1 cellular context compared by ENCODE assay signal in the genomic region with DNA sequence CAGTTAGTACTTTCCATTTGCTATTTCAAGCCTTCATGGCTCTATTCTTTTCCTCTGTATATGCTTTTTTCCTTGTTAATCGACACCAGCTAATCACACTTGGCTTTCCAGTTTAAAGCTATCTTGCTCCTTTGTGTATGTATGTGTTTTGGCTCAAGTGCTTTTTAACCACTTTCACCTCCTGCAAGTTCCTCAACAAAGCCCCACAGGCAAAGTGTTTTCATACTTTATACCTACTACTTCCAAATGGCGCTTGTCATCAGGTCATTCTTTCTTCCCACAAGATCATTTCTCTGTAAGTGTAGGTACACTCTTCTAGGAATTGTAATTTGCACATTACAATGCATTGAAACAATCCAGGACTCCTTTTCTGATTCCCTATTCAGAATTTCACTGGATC.
TF ChIP-seq lines count a peak whose summit lies in the region.

No MANE protein-coding gene starts in this region.

TF ChIP-seq in H1, 55 proteins besides CTCF, POLR2A, EP300 and RAD21:
- TF ChIP-seq SIN3A (conservative IDR thresholded peaks at IDR 0.05 in 1 of 2, IDR thresholded peaks at IDR 0.05 in 1 of 2; ENCODE audit: low read depth in 1 of 2, low read length in 2 of 2) (no peak), ZNF274 (IDR thresholded peaks at IDR 0.05; ENCODE audit: borderline replicate concordance, extremely low read depth, low read length) (no peak), SIX5 (IDR thresholded peaks at IDR 0.05; ENCODE audit: low read depth, low read length) (no peak), SRF (IDR thresholded peaks at IDR 0.05; ENCODE audit: low read depth, low read length) (no peak), NRF1 (IDR thresholded peaks at IDR 0.05; ENCODE audit: low read depth, low read length) (no peak), HDAC2 (IDR thresholded peaks at IDR 0.05; ENCODE audit: borderline replicate concordance in 1 of 2, low read depth in 2 of 2, low read length in 2 of 2) (no peak), JUN (IDR thresholded peaks at IDR 0.05; ENCODE audit: low read depth, low read length) (no peak), CREB1 (IDR thresholded peaks at IDR 0.05) (no peak), BCL11A (IDR thresholded peaks at IDR 0.05; ENCODE audit: low read depth in 2 of 2, low read length in 2 of 2) (no peak)
- TF ChIP-seq, protein P1, sequence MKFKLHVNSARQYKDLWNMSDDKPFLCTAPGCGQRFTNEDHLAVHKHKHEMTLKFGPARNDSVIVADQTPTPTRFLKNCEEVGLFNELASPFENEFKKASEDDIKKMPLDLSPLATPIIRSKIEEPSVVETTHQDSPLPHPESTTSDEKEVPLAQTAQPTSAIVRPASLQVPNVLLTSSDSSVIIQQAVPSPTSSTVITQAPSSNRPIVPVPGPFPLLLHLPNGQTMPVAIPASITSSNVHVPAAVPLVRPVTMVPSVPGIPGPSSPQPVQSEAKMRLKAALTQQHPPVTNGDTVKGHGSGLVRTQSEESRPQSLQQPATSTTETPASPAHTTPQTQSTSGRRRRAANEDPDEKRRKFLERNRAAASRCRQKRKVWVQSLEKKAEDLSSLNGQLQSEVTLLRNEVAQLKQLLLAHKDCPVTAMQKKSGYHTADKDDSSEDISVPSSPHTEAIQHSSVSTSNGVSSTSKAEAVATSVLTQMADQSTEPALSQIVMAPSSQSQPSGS (IDR thresholded peaks at IDR 0.05; ENCODE audit: low read length), result no peak
